11 cellular contexts compared by ENCODE assay signal in genomic region chr16:77376358-77376757, GRCh38. TPM values are rescaled to one million over a fixed set of nuclear protein-coding genes. Genes with fewer than 3 reads are reported as not detected.
DNase-seq lines count a peak whose midpoint lies in the region; ATAC-seq and TF ChIP-seq lines count a peak whose summit lies in the region.
"Had no signal": no experiment of that assay in that cellular context is flagged by ENCODE, and none has a peak within 500 bp of the region (broad histone marks: within the 10 kb centered on the region; RNA-seq: fewer than 3 reads in every experiment).

No MANE protein-coding gene starts in this region.

- H4K20me1 ChIP-seq in Loucy (ENCODE audit: insufficient read depth, low read length, poor library complexity, severe bottlenecking), result no peaks in the 10 kb centered on the region

- H3K36me3 ChIP-seq in Loucy (ENCODE audit: insufficient read depth, low read length), result no peaks in the 10 kb centered on the region
- H3K36me3 ChIP-seq in SJCRH30, result no peaks in the 10 kb centered on the region
- H3K36me3 ChIP-seq: prostate gland had no signal

- H3K4me2 ChIP-seq in Loucy (ENCODE audit: low read depth, low read length, poor library complexity, severe bottlenecking), result no peak overlapping the region

- H3K9me3 ChIP-seq in Loucy (ENCODE audit: insufficient read depth, low read depth, low read length) (no peaks in the 10 kb centered on the region), SJCRH30 (replicated peaks) (no peaks in the 10 kb centered on the region)
- H3K9me3 ChIP-seq: prostate gland had no signal

- no peak overlapping the region for H3K27ac ChIP-seq in SJCRH30
- H3K27ac ChIP-seq: prostate gland had no signal

- H3K4me3 ChIP-seq in AG04449 (ENCODE audit: low read depth, low read length) (no peak overlapping the region), Loucy (ENCODE audit: low read length, poor library complexity, severe bottlenecking) (no peak overlapping the region), epithelial cell of proximal tubule (ENCODE audit: low read depth, low read length) (no peak overlapping the region), SJCRH30 (no peak overlapping the region)
- H3K4me3 ChIP-seq: prostate gland had no signal

- no peak for ATAC-seq in HG02623 (IDR thresholded peaks at IDR 0.05; ENCODE audit: unreplicated experiment)
- ATAC-seq: Right ventricle myocardium inferior had no signal

- no peaks in the 10 kb centered on the region for H3F3A ChIP-seq in Loucy (ENCODE audit: low read depth)

- CTCF ChIA-PET in AG04449 (lab: Yijun Ruan, JAX), result interaction anchor here (0.9 kb wide), 1 partner anchor 157 kb away, joined by 3 read pairs; no protein-coding TSS in a partner anchor

- POLR2A ChIA-PET in AG04449 (lab: Yijun Ruan, JAX), result no interaction called here

- H3K27me3 ChIP-seq in Loucy (ENCODE audit: insufficient read depth, low read length, poor library complexity, severe bottlenecking) (no peaks in the 10 kb centered on the region), SJCRH30 (no peaks in the 10 kb centered on the region)

- DNase-seq in AG04449 (ENCODE audit: low read depth, low spot score) (no peak), EH (ENCODE audit: low read depth) (peak; percentile 27), epithelial cell of proximal tubule (ENCODE audit: low read depth) (no peak), NCI-H226 (no peak), SJCRH30 (no peak)
- no peak for DNase-seq in effector CD4-positive, alpha-beta T cell
- DNase-seq: COR-L47 had no signal

- TF ChIP-seq CTCF in AG04449 (IDR thresholded peaks at IDR 0.05; ENCODE audit: insufficient read depth, low read length, missing control alignments) (peak; percentile 15), Loucy (conservative IDR thresholded peaks at IDR 0.05; ENCODE audit: low read length) (peak; percentile 74), epithelial cell of proximal tubule (conservative IDR thresholded peaks at IDR 0.05; ENCODE audit: low read depth, low read length) (peak; percentile 26)

- H3K79me2 ChIP-seq in Loucy (ENCODE audit: insufficient read depth, low read length), result no peaks in the 10 kb centered on the region

- H2AFZ ChIP-seq in Loucy (ENCODE audit: low read length), result no peak overlapping the region

- no peaks in the 10 kb centered on the region for H3K4me1 ChIP-seq in Loucy (ENCODE audit: insufficient read depth, low read length, poor library complexity, severe bottlenecking)
- no peaks in the 10 kb centered on the region for H3K4me1 ChIP-seq in SJCRH30
- H3K4me1 ChIP-seq: prostate gland had no signal

- no peaks in the 10 kb centered on the region for H3K9me2 ChIP-seq in Loucy (replicated peaks; ENCODE audit: low read depth, low read length)

- no peak overlapping the region for H3K9ac ChIP-seq in Loucy (ENCODE audit: low read depth, low read length, poor library complexity, severe bottlenecking)

RNA-seq across cellular contexts. Expression of gene ADAMTS18, which starts 58.5 kb away (rescaled TPM):
- total RNA-seq in epithelial cell of proximal tubule, result under 0.01 and 0.98 TPM in 2 replicates
- total RNA-seq in SJCRH30 (2014; rRNA removed; shearing (Covaris generic)), result 0.16 and 0.28 TPM in 2 replicates
- total RNA-seq: Right ventricle myocardium inferior had no signal

Comparison
In these comparisons a context has a peak if more than half of its experiments do, and no peak if none do; other contexts are left out.
1. CTCF ChIP-seq: peak in every context shown above with its lines; median percentile 74 in Loucy; 26 in epithelial cell of proximal tubule; 15 in AG04449.